ENCODE assay signal across 12 cellular contexts in the genomic region with DNA sequence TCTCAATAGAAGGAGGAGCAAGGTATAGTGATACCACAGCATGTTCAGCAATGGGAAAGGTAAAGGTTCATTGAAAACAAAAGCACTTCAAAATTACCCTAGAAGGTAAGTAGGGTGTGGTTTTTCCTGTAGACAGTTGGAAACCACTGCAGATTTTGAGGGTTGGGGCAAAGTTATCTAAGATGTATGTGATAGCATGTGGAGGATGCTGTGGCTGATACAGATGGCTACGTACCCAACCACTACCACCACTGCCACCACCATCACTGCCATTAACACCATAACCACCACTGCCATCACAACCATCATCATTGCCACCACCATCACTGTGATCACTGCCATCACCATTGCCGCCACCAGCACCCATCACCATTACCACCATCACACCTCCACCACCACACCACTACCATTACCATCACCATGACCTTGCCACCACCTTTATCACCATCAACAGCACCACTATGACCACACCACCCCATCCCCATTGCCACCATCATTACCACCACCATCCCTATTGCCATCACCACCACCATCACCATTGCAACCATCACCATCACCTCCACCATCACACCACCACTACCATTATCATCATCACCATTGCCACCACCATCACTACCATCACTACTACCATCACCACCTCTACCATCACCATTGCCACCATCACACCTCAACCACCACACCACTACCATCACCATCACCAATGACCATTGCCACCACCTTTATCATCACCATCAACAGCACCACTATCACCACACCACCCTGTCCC. TPM values are rescaled to one million over a fixed set of nuclear protein-coding genes. Genes with fewer than 3 reads are reported as not detected.
DNase-seq lines count a peak whose midpoint lies in the region; ATAC-seq and TF ChIP-seq lines count a peak whose summit lies in the region.
"Had no signal": no experiment of that assay in that cellular context is flagged by ENCODE, and none has a peak within 500 bp of the region (broad histone marks: within the 10 kb centered on the region; RNA-seq: fewer than 3 reads in every experiment).

No MANE protein-coding gene starts in this region.

- H3K27me3 ChIP-seq in endodermal cell (ENCODE audit: control insufficient read depth, insufficient read depth, low read length, poor library complexity, severe bottlenecking): no peaks in the 10 kb centered on the region

- no peaks in the 10 kb centered on the region for H3K27me3 Mint-ChIP-seq in activated T-cell treated with anti-CD3 and anti-CD28 coated beads, Interleukin-2, amount 50 U/mL, for 72 hours (ENCODE audit: low read depth)
- no peaks in the 10 kb centered on the region for H3K27me3 Mint-ChIP-seq in activated T-cell treated with anti-CD3 and anti-CD28 coated beads, Interleukin-2, amount 50 U/mL, for 4 hours (ENCODE audit: low read depth)
- no peaks in the 10 kb centered on the region for H3K27me3 Mint-ChIP-seq in T-helper 17 cell
- H3K27me3 Mint-ChIP-seq in endodermal cell (ENCODE audit: insufficient read depth): peaks cover 7% of the 10 kb centered on the region

- peak; percentile 54 to 62 for DNase-seq in activated T-cell treated with anti-CD3 and anti-CD28 coated beads, Interleukin-2, amount 50 U/mL, for 72 hours
- no peak for DNase-seq in activated T-cell treated with anti-CD3 and anti-CD28 coated beads, Interleukin-2, amount 50 U/mL, for 4 hours
- DNase-seq in T-helper 17 cell (no peak), endodermal cell (peak; percentile 33), AG08395 (ENCODE audit: low spot score) (no peak)
- DNase-seq in stimulated activated CD8-positive, alpha-beta memory T cell treated with anti-CD3 and anti-CD28 coated beads, Interleukin-4, amount 100 ng/mL, for 48 hours: peak; percentile 52
- DNase-seq in stimulated activated CD4-positive, alpha-beta T cell treated with anti-CD3 and anti-CD28 coated beads, Interleukin-1b, Interleukin-23, amount 100 ng/mL, for 48 hours: no peak
- DNase-seq: NCI-H2029; nucleus accumbens; stimulated activated CD4-positive, alpha-beta T cell treated with anti-CD3 and anti-CD28 coated beads, Interleukin-2, amount 100 ng/mL, for 24 hours had no signal

- H3K9me3 ChIP-seq in T-helper 17 cell (ENCODE audit: control insufficient read depth, low read length, poor library complexity, severe bottlenecking) (no peaks in the 10 kb centered on the region), endodermal cell (ENCODE audit: control insufficient read depth, low read length) (no peaks in the 10 kb centered on the region)

- peaks cover 60% of the 10 kb centered on the region for H3K4me1 Mint-ChIP-seq in activated T-cell treated with anti-CD3 and anti-CD28 coated beads, Interleukin-2, amount 50 U/mL, for 72 hours (ENCODE audit: low read depth)
- H3K4me1 Mint-ChIP-seq in activated T-cell treated with anti-CD3 and anti-CD28 coated beads, Interleukin-2, amount 50 U/mL, for 4 hours (ENCODE audit: low read depth): peaks cover 47% of the 10 kb centered on the region
- H3K4me1 Mint-ChIP-seq in T-helper 17 cell: peaks cover 22% of the 10 kb centered on the region
- H3K4me1 Mint-ChIP-seq in endodermal cell: peaks cover 14% of the 10 kb centered on the region

- peaks cover 11% of the 10 kb centered on the region in 2 donors for H3K9me3 Mint-ChIP-seq in activated T-cell treated with anti-CD3 and anti-CD28 coated beads, Interleukin-2, amount 50 U/mL, for 72 hours
- H3K9me3 Mint-ChIP-seq in activated T-cell treated with anti-CD3 and anti-CD28 coated beads, Interleukin-2, amount 50 U/mL, for 4 hours: peaks cover 12% of the 10 kb centered on the region
- peaks cover 3% of the 10 kb centered on the region for H3K9me3 Mint-ChIP-seq in endodermal cell

- peaks cover 10% of the 10 kb centered on the region for H3K36me3 ChIP-seq in endodermal cell (ENCODE audit: control insufficient read depth, insufficient read depth, low read length)

- peak overlapping the region; percentile 90 to 91 for H3K4me3 Mint-ChIP-seq in activated T-cell treated with anti-CD3 and anti-CD28 coated beads, Interleukin-2, amount 50 U/mL, for 72 hours
- H3K4me3 Mint-ChIP-seq in activated T-cell treated with anti-CD3 and anti-CD28 coated beads, Interleukin-2, amount 50 U/mL, for 4 hours: no peak overlapping the region
- H3K4me3 Mint-ChIP-seq in T-helper 17 cell (peak overlapping the region; percentile 92), endodermal cell (no peak overlapping the region)

- TF ChIP-seq CTCF in endodermal cell (conservative IDR thresholded peaks at IDR 0.05): no peak

- H3K36me3 Mint-ChIP-seq in activated T-cell treated with anti-CD3 and anti-CD28 coated beads, Interleukin-2, amount 50 U/mL, for 72 hours (ENCODE audit: insufficient read depth in 2 of 2): peaks cover 26 to 39% of the 10 kb centered on the region in 2 donors
- H3K36me3 Mint-ChIP-seq in activated T-cell treated with anti-CD3 and anti-CD28 coated beads, Interleukin-2, amount 50 U/mL, for 4 hours (ENCODE audit: insufficient read depth): peaks cover 7% of the 10 kb centered on the region
- peaks cover 2% of the 10 kb centered on the region for H3K36me3 Mint-ChIP-seq in T-helper 17 cell (ENCODE audit: low read depth)
- peaks cover 33% of the 10 kb centered on the region for H3K36me3 Mint-ChIP-seq in endodermal cell (ENCODE audit: low read depth)

- 94% methylated on average over 2 of the region's 2 CpGs; no CpG with 5 or more reads in 1 of the 2 experiments for WGBS in endodermal cell (ENCODE audit: insufficient coverage in 1 of 2, insufficient read length in 1 of 2), 2 experiments

- peak overlapping the region; percentile 88 for H3K27ac Mint-ChIP-seq in activated T-cell treated with anti-CD3 and anti-CD28 coated beads, Interleukin-2, amount 50 U/mL, for 72 hours
- peak overlapping the region; percentile 93 for H3K27ac Mint-ChIP-seq in T-helper 17 cell
- no peak overlapping the region for H3K27ac Mint-ChIP-seq in endodermal cell

- no peak overlapping the region for H3K9ac ChIP-seq in endodermal cell (ENCODE audit: extremely low read depth, low read length, poor library complexity, severe bottlenecking)

- H3K4me1 ChIP-seq in endodermal cell (ENCODE audit: control insufficient read depth, insufficient read depth, low read length): no peaks in the 10 kb centered on the region

- no peak overlapping the region for H3K4me3 ChIP-seq in endodermal cell (ENCODE audit: low read length)

- no peak overlapping the region for H3K27ac ChIP-seq in endodermal cell (ENCODE audit: low read depth, low read length)

- ATAC-seq in activated T-cell treated with anti-CD3 and anti-CD28 coated beads, Interleukin-2, amount 50 U/mL, for 72 hours (replicated peaks in 1 of 2): peak; percentile 10 to 33
- ATAC-seq in activated T-cell treated with anti-CD3 and anti-CD28 coated beads, Interleukin-2, amount 50 U/mL, for 4 hours: no peak
- ATAC-seq in T-helper 17 cell (peak; percentile 65), GM21786 (IDR thresholded peaks at IDR 0.05; ENCODE audit: unreplicated experiment) (no peak)
- ATAC-seq: Panc1 had no signal

RNA-seq across cellular contexts. Expression of a gene that starts 3.7 kb away (rescaled TPM):
- 1,000 to 10,000 TPM in 1 of 2 donors, 100 to 1,000 TPM in 1; 884 to 1,078 TPM for total RNA-seq in activated T-cell treated with anti-CD3 and anti-CD28 coated beads, Interleukin-2, amount 50 U/mL, for 72 hours
- 1,000 to 10,000 TPM; 1,023 to 1,175 (median 1,139) TPM for total RNA-seq in activated T-cell treated with anti-CD3 and anti-CD28 coated beads, Interleukin-2, amount 50 U/mL, for 4 hours
- total RNA-seq in T-helper 17 cell (1,000 to 10,000 TPM; 1,429 to 1,736 TPM), endodermal cell (1,000 to 10,000 TPM; 2,719 to 2,976 TPM)
- polyA plus RNA-seq in endodermal cell (2013, experiment 1 of 2): 2,581 TPM
- polyA plus RNA-seq in endodermal cell (2013, experiment 2 of 2): 2,852 TPM

RNA-seq across cellular contexts. Expression of a gene that starts 28.2 kb away (rescaled TPM):
- 10 to 100 TPM; 35.1 to 39.4 TPM for total RNA-seq in activated T-cell treated with anti-CD3 and anti-CD28 coated beads, Interleukin-2, amount 50 U/mL, for 72 hours
- 10 to 100 TPM; 21.2 to 29.4 (median 22.2) TPM for total RNA-seq in activated T-cell treated with anti-CD3 and anti-CD28 coated beads, Interleukin-2, amount 50 U/mL, for 4 hours
- total RNA-seq in T-helper 17 cell (10 to 100 TPM; 60.5 to 93.7 TPM), endodermal cell (1 to 10 TPM; 4.8 to 7.7 TPM)
- polyA plus RNA-seq in endodermal cell (2013, experiment 1 of 2): 2.1 TPM
- 2.0 TPM for polyA plus RNA-seq in endodermal cell (2013, experiment 2 of 2)

Comparison
In these comparisons a context has a peak if more than half of its experiments do, and no peak if none do; other contexts are left out.
1. ATAC-seq: peak in activated T-cell treated with anti-CD3 and anti-CD28 coated beads, Interleukin-2, amount 50 U/mL, for 72 hours (2 of 2) and T-helper 17 cell (single experiment); none in activated T-cell treated with anti-CD3 and anti-CD28 coated beads, Interleukin-2, amount 50 U/mL, for 4 hours (0 of 2) and GM21786 (single experiment).
2. DNase-seq: peak in activated T-cell treated with anti-CD3 and anti-CD28 coated beads, Interleukin-2, amount 50 U/mL, for 72 hours (2 of 2), endodermal cell (single experiment) and stimulated activated CD8-positive, alpha-beta memory T cell treated with anti-CD3 and anti-CD28 coated beads, Interleukin-4, amount 100 ng/mL, for 48 hours (single experiment); none in activated T-cell treated with anti-CD3 and anti-CD28 coated beads, Interleukin-2, amount 50 U/mL, for 4 hours (single experiment), T-helper 17 cell (0 of 3), AG08395 (single experiment) and stimulated activated CD4-positive, alpha-beta T cell treated with anti-CD3 and anti-CD28 coated beads, Interleukin-1b, Interleukin-23, amount 100 ng/mL, for 48 hours (single experiment).
3. H3K4me3 Mint-ChIP-seq: peak in activated T-cell treated with anti-CD3 and anti-CD28 coated beads, Interleukin-2, amount 50 U/mL, for 72 hours (2 of 2) and T-helper 17 cell (single experiment); none in activated T-cell treated with anti-CD3 and anti-CD28 coated beads, Interleukin-2, amount 50 U/mL, for 4 hours (single experiment) and endodermal cell (single experiment).